Comparison of ENCODE assay signal across 1 cellular context in genomic region chr16:70682239-70683145, GRCh38.
A peak's percentile ranks its signal among the peaks of the same experiment; 100 is the strongest.
TF ChIP-seq lines count a peak whose summit lies in the region.

No MANE protein-coding gene starts in this region.

TF ChIP-seq in HepG2, 621 proteins besides CTCF, POLR2A, EP300 and RAD21 (continued from another document and continues in another):
- no peak for TF ChIP-seq PAF1 (CRISPR knock-in tag; IDR thresholded peaks at IDR 0.05)
- no peak; the same call in 1 of the 2 replicates for TF ChIP-seq MXD4 (CRISPR knock-in tag; IDR thresholded peaks at IDR 0.05)
- no peak for TF ChIP-seq CBFB (CRISPR knock-in tag; IDR thresholded peaks at IDR 0.05)
- TF ChIP-seq ZNF678 (CRISPR knock-in tag; IDR thresholded peaks at IDR 0.05) = peak; percentile 66
- no peak for TF ChIP-seq PHF21A (CRISPR knock-in tag; IDR thresholded peaks at IDR 0.05)
- no peak for TF ChIP-seq HES4 (CRISPR knock-in tag; IDR thresholded peaks at IDR 0.05; ENCODE audit: borderline replicate concordance)
- no peak for TF ChIP-seq ZNF660 (CRISPR knock-in tag; IDR thresholded peaks at IDR 0.05; ENCODE audit: borderline replicate concordance, low read depth)
- no peak; the same call in 1 of the 2 replicates for TF ChIP-seq MEIS1 (CRISPR knock-in tag; IDR thresholded peaks at IDR 0.05; ENCODE audit: borderline replicate concordance)
- TF ChIP-seq, protein P1, sequence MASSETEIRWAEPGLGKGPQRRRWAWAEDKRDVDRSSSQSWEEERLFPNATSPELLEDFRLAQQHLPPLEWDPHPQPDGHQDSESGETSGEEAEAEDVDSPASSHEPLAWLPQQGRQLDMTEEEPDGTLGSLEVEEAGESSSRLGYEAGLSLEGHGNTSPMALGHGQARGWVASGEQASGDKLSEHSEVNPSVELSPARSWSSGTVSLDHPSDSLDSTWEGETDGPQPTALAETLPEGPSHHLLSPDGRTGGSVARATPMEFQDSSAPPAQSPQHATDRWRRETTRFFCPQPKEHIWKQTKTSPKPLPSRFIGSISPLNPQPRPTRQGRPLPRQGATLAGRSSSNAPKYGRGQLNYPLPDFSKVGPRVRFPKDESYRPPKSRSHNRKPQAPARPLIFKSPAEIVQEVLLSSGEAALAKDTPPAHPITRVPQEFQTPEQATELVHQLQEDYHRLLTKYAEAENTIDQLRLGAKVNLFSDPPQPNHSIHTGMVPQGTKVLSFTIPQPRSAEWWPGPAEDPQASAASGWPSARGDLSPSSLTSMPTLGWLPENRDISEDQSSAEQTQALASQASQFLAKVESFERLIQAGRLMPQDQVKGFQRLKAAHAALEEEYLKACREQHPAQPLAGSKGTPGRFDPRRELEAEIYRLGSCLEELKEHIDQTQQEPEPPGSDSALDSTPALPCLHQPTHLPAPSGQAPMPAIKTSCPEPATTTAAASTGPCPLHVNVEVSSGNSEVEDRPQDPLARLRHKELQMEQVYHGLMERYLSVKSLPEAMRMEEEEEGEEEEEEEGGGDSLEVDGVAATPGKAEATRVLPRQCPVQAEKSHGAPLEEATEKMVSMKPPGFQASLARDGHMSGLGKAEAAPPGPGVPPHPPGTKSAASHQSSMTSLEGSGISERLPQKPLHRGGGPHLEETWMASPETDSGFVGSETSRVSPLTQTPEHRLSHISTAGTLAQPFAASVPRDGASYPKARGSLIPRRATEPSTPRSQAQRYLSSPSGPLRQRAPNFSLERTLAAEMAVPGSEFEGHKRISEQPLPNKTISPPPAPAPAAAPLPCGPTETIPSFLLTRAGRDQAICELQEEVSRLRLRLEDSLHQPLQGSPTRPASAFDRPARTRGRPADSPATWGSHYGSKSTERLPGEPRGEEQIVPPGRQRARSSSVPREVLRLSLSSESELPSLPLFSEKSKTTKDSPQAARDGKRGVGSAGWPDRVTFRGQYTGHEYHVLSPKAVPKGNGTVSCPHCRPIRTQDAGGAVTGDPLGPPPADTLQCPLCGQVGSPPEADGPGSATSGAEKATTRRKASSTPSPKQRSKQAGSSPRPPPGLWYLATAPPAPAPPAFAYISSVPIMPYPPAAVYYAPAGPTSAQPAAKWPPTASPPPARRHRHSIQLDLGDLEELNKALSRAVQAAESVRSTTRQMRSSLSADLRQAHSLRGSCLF (CRISPR knock-in tag; IDR thresholded peaks at IDR 0.05; ENCODE audit: borderline replicate concordance) = no peak
- TF ChIP-seq NFIC (IDR thresholded peaks at IDR 0.05; ENCODE audit: low read length) = no peak
- TF ChIP-seq ATF2 (CRISPR knock-in tag; IDR thresholded peaks at IDR 0.05) = no peak; the same call in 1 of the 2 replicates
- TF ChIP-seq ZMAT3 (CRISPR knock-in tag; conservative IDR thresholded peaks at IDR 0.05) = no peak
- TF ChIP-seq RNF2 (conservative IDR thresholded peaks at IDR 0.05; ENCODE audit: low read depth) = no peak
- TF ChIP-seq RFXAP (CRISPR knock-in tag; IDR thresholded peaks at IDR 0.05; ENCODE audit: borderline replicate concordance) = 0 out of 2 replicates have a peak, but pooled peaks have one; percentile 33
- no peak for TF ChIP-seq ZNF777 (CRISPR knock-in tag; IDR thresholded peaks at IDR 0.05)
- no peak for TF ChIP-seq ZKSCAN8 (CRISPR knock-in tag; IDR thresholded peaks at IDR 0.05; ENCODE audit: borderline replicate concordance)
- no peak for TF ChIP-seq NCOA5 (CRISPR knock-in tag; IDR thresholded peaks at IDR 0.05)
- peak; percentile 14; the same call in 1 of the 2 replicates for TF ChIP-seq ETV6 (CRISPR knock-in tag; conservative IDR thresholded peaks at IDR 0.05)
- TF ChIP-seq HOXD1 (CRISPR knock-in tag; IDR thresholded peaks at IDR 0.05) = no peak; the same call in 1 of the 2 replicates
- TF ChIP-seq ZNF562 (CRISPR knock-in tag; IDR thresholded peaks at IDR 0.05; ENCODE audit: borderline replicate concordance) = no peak
- no peak for TF ChIP-seq PRDM4 (CRISPR knock-in tag; IDR thresholded peaks at IDR 0.05; ENCODE audit: borderline replicate concordance)
- no peak for TF ChIP-seq PHF5A (CRISPR knock-in tag; IDR thresholded peaks at IDR 0.05; ENCODE audit: low read depth, unreplicated experiment)
- peak; percentile 29 for TF ChIP-seq ZNF629 (CRISPR knock-in tag; conservative IDR thresholded peaks at IDR 0.05)
- TF ChIP-seq ATM (IDR thresholded peaks at IDR 0.05; ENCODE audit: borderline replicate concordance) = no peak
- TF ChIP-seq ZNF207 (IDR thresholded peaks at IDR 0.05; ENCODE audit: borderline replicate concordance) = no peak
- TF ChIP-seq NBN (conservative IDR thresholded peaks at IDR 0.05) = no peak
- no peak for TF ChIP-seq ZNF24 (IDR thresholded peaks at IDR 0.05)
- TF ChIP-seq NR3C1 (CRISPR knock-in tag; IDR thresholded peaks at IDR 0.05) = no peak
- TF ChIP-seq FOXO1 (CRISPR knock-in tag; IDR thresholded peaks at IDR 0.05) = no peak
- peak; percentile 4 for TF ChIP-seq XRCC5 (optimal IDR thresholded peaks at IDR 0.05; ENCODE audit: low read length)
- TF ChIP-seq, protein P2, sequence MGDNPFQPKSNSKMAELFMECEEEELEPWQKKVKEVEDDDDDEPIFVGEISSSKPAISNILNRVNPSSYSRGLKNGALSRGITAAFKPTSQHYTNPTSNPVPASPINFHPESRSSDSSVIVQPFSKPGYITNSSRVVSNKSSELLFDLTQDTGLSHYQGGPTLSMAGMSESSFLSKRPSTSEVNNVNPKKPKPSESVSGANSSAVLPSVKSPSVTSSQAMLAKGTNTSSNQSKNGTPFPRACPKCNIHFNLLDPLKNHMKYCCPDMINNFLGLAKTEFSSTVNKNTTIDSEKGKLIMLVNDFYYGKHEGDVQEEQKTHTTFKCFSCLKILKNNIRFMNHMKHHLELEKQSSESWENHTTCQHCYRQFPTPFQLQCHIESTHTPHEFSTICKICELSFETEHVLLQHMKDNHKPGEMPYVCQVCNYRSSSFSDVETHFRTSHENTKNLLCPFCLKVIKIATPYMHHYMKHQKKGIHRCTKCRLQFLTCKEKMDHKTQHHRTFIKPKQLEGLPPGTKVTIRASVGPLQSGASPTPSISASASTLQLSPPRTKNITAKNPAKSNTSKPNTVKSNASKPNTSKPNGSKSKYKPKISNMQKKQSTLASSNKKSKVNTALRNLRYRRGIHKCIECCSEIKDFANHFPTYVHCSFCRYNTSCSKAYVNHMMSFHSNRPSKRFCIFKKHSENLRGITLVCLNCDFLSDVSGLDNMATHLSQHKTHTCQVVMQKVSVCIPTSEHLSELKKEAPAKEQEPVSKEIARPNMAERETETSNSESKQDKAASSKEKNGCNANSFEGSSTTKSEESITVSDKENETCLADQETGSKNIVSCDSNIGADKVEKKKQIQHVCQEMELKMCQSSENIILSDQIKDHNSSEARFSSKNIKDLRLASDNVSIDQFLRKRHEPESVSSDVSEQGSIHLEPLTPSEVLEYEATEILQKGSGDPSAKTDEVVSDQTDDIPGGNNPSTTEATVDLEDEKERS (CRISPR knock-in tag; IDR thresholded peaks at IDR 0.05) = no peak
- TF ChIP-seq, protein P3, sequence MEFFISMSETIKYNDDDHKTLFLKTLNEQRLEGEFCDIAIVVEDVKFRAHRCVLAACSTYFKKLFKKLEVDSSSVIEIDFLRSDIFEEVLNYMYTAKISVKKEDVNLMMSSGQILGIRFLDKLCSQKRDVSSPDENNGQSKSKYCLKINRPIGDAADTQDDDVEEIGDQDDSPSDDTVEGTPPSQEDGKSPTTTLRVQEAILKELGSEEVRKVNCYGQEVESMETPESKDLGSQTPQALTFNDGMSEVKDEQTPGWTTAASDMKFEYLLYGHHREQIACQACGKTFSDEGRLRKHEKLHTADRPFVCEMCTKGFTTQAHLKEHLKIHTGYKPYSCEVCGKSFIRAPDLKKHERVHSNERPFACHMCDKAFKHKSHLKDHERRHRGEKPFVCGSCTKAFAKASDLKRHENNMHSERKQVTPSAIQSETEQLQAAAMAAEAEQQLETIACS (CRISPR knock-in tag; IDR thresholded peaks at IDR 0.05) = no peak
- TF ChIP-seq HOXA7 (CRISPR knock-in tag; IDR thresholded peaks at IDR 0.05) = no peak
- TF ChIP-seq AHR (CRISPR knock-in tag; IDR thresholded peaks at IDR 0.05) = no peak
- TF ChIP-seq TRIM24 (CRISPR knock-in tag; IDR thresholded peaks at IDR 0.05) = no peak
- no peak for TF ChIP-seq HOXA5 (CRISPR knock-in tag; IDR thresholded peaks at IDR 0.05)
- TF ChIP-seq ZNF549 (CRISPR knock-in tag; IDR thresholded peaks at IDR 0.05) = no peak
- TF ChIP-seq ZNF772 (CRISPR knock-in tag; IDR thresholded peaks at IDR 0.05) = no peak
- TF ChIP-seq NR2F6 (IDR thresholded peaks at IDR 0.05) = no peak
- TF ChIP-seq NR2F6 (CRISPR knock-in tag; IDR thresholded peaks at IDR 0.05) = peak; percentile 51; the same call in 1 of the 2 replicates
- TF ChIP-seq ARID2 (CRISPR knock-in tag; IDR thresholded peaks at IDR 0.05; ENCODE audit: borderline replicate concordance) = no peak
- TF ChIP-seq, protein P4, sequence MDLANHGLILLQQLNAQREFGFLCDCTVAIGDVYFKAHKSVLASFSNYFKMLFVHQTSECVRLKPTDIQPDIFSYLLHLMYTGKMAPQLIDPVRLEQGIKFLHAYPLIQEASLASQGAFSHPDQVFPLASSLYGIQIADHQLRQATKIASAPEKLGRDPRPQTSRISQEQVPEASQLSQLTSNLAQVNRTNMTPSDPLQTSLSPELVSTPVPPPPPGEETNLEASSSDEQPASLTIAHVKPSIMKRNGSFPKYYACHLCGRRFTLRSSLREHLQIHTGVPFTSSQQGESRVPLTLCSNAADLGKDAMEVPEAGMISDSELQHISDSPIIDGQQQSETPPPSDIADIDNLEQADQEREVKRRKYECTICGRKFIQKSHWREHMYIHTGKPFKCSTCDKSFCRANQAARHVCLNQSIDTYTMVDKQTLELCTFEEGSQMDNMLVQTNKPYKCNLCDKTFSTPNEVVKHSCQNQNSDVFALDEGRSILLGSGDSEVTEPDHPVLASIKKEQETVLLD (CRISPR knock-in tag; IDR thresholded peaks at IDR 0.05; ENCODE audit: low read depth) = no peak
- TF ChIP-seq SIX4 (CRISPR knock-in tag; IDR thresholded peaks at IDR 0.05) = no peak
- TF ChIP-seq ZNF124 (CRISPR knock-in tag; IDR thresholded peaks at IDR 0.05) = no peak
- TF ChIP-seq ZNF350 (CRISPR knock-in tag; IDR thresholded peaks at IDR 0.05; ENCODE audit: borderline replicate concordance, low read depth) = no peak
- no peak for TF ChIP-seq SRSF9 (IDR thresholded peaks at IDR 0.05; ENCODE audit: borderline replicate concordance, insufficient read depth, low read depth, low read length, poor library complexity, severe bottlenecking)
- no peak for TF ChIP-seq ZNF224 (CRISPR knock-in tag; IDR thresholded peaks at IDR 0.05)
- no peak for TF ChIP-seq ZFAT (CRISPR knock-in tag; conservative IDR thresholded peaks at IDR 0.05)
- TF ChIP-seq HNRNPL (IDR thresholded peaks at IDR 0.05; ENCODE audit: low read depth, low read length) = peak; percentile 99
- no peak for TF ChIP-seq PATZ1 (CRISPR knock-in tag; IDR thresholded peaks at IDR 0.05)
- no peak for TF ChIP-seq ZNF33B (CRISPR knock-in tag; IDR thresholded peaks at IDR 0.05)
- peak; percentile 1; the same call in 1 of the 2 replicates for TF ChIP-seq ZNF232 (CRISPR knock-in tag; IDR thresholded peaks at IDR 0.05; ENCODE audit: borderline replicate concordance)
